In the genomic region with DNA sequence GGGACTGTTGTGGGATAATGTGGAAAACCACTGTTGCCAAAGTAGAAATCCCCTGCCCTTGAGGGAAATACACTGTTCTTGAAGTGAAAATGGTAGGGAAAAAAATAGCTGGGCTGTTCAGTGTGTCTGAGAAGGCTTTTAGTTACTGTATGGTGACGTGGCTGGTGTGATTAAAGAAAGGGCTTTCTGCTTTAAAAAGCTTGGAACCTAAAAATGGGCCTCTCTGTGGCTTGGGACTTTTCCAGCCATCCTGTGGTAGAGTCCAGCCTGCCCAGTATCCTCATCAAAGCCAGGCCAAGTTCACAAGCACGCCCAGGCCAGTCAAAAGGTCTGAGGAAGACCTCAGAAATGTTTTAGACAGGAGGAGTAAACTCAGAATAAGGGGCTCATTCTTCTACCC, we compare ENCODE assay signal across 10 cellular contexts. TPM values are rescaled to one million over a fixed set of nuclear protein-coding genes. Genes with fewer than 3 reads are reported as not detected.
DNase-seq lines count a peak whose midpoint lies in the region; TF ChIP-seq lines count a peak whose summit lies in the region.
"Had no signal": no experiment of that assay in that cellular context is flagged by ENCODE, and none has a peak within 500 bp of the region (broad histone marks: within the 10 kb centered on the region; RNA-seq: fewer than 3 reads in every experiment).

No MANE protein-coding gene starts in this region.

- H3K27me3 ChIP-seq in BLaER1 (no peaks in the 10 kb centered on the region), osteoblast (ENCODE audit: insufficient read depth, low read length) (no peaks in the 10 kb centered on the region)
- H3K27me3 ChIP-seq: ascending aorta had no signal

- TF ChIP-seq CTCF in fibroblast of mammary gland (conservative IDR thresholded peaks at IDR 0.05; ENCODE audit: control insufficient read depth, insufficient read depth, low read depth, low read length): no peak
- no peak for TF ChIP-seq CTCF in osteoblast (IDR thresholded peaks at IDR 0.05; ENCODE audit: extremely low read depth, low read depth, low read length)

- no peaks in the 10 kb centered on the region for H3K9me3 Mint-ChIP-seq in immature natural killer cell

- peaks cover 53% of the 10 kb centered on the region for H3K36me3 ChIP-seq in BLaER1
- H3K36me3 ChIP-seq in osteoblast (ENCODE audit: insufficient read depth, low read length): no peaks in the 10 kb centered on the region
- H3K36me3 ChIP-seq: ascending aorta had no signal

- H2AFZ ChIP-seq in osteoblast (ENCODE audit: low read length): peak overlapping the region; percentile 11

- no peak overlapping the region for H3K4me3 Mint-ChIP-seq in immature natural killer cell

- H3K4me1 ChIP-seq in BLaER1: peaks cover 91% of the 10 kb centered on the region
- H3K4me1 ChIP-seq in osteoblast (ENCODE audit: insufficient read depth, low read length): peaks cover 36% of the 10 kb centered on the region

- no peak overlapping the region for H3K27ac Mint-ChIP-seq in immature natural killer cell

- H3K4me3 ChIP-seq in BLaER1: no peak overlapping the region
- H3K4me3 ChIP-seq in fibroblast of mammary gland (ENCODE audit: control insufficient read depth, low read depth, low read length): no peak overlapping the region
- peak overlapping the region; percentile 2 for H3K4me3 ChIP-seq in osteoblast (ENCODE audit: insufficient read depth, low read length)
- H3K4me3 ChIP-seq: ascending aorta had no signal

- H4K20me1 ChIP-seq in BLaER1: peaks cover 44% of the 10 kb centered on the region
- H4K20me1 ChIP-seq in osteoblast (ENCODE audit: insufficient read depth, low read length): no peaks in the 10 kb centered on the region

- H3K4me2 ChIP-seq in BLaER1 (peak overlapping the region; percentile 68), osteoblast (ENCODE audit: insufficient read depth, low read length) (peak overlapping the region; percentile 70)

- H3K9me3 ChIP-seq in BLaER1: no peaks in the 10 kb centered on the region
- H3K9me3 ChIP-seq in osteoblast (ENCODE audit: low read depth, low read length): no peaks in the 10 kb centered on the region
- H3K9me3 ChIP-seq: ascending aorta had no signal

- peaks cover 48 to 62% of the 10 kb centered on the region in 2 donors for H3K4me1 Mint-ChIP-seq in immature natural killer cell

- H3K36me3 Mint-ChIP-seq in immature natural killer cell: peaks cover 4 to 18% (median 9%) of the 10 kb centered on the region in 3 donors

- peak overlapping the region; percentile 53; the same call in 1 of the 2 replicates for H3K9ac ChIP-seq in BLaER1

- peak overlapping the region; percentile 79 for H3K27ac ChIP-seq in BLaER1
- peak overlapping the region; percentile 86 for H3K27ac ChIP-seq in osteoblast (ENCODE audit: low read depth, low read length)

- H3K27me3 Mint-ChIP-seq in immature natural killer cell (ENCODE audit: low read depth in 3 of 3): peaks cover 7 to 20% (median 17%) of the 10 kb centered on the region in 3 donors

- DNase-seq in RPMI7951 (ENCODE audit: low read depth) (peak; percentile 99), fibroblast of mammary gland (ENCODE audit: low read depth) (peak; percentile 97), osteoblast (ENCODE audit: insufficient read length, low spot score, missing footprints) (peak; percentile 90), NCI-H82 (lab: John Stamatoyannopoulos, UW) (no peak), immature natural killer cell (no peak)
- no peak for DNase-seq in stimulated activated naive CD4-positive, alpha-beta T cell treated with Interleukin-2 at 50 U/mL for 16 hours (lab: John Stamatoyannopoulos, UW)
- no peak for DNase-seq in activated naive CD4-positive, alpha-beta T cell (lab: John Stamatoyannopoulos, UW)
- DNase-seq: NCI-H1417 had no signal

- H3K79me2 ChIP-seq in osteoblast (ENCODE audit: insufficient read depth, low read length): peaks cover 24% of the 10 kb centered on the region

RNA-seq across cellular contexts. Expression of a gene that starts 6.9 kb away (rescaled TPM):
- total RNA-seq in RPMI7951 (2014; rRNA removed; shearing (Covaris generic)): 23.9 and 31.0 TPM in 2 replicates
- total RNA-seq in osteoblast: 28.3 and 29.7 TPM in 2 replicates
- polyA plus RNA-seq in immature natural killer cell: 1 to 10 TPM; 2.2 to 7.3 (median 4.0) TPM

Comparison
In these comparisons a context has a peak if more than half of its experiments do, and no peak if none do; other contexts are left out.
1. DNase-seq: peak in RPMI7951 (single experiment), fibroblast of mammary gland (single experiment) and osteoblast (single experiment); none in NCI-H82 (single experiment), immature natural killer cell (0 of 3), stimulated activated naive CD4-positive, alpha-beta T cell treated with Interleukin-2 at 50 U/mL for 16 hours (single experiment) and activated naive CD4-positive, alpha-beta T cell (0 of 4).